32 cellular contexts compared by ENCODE assay signal in the genomic region with DNA sequence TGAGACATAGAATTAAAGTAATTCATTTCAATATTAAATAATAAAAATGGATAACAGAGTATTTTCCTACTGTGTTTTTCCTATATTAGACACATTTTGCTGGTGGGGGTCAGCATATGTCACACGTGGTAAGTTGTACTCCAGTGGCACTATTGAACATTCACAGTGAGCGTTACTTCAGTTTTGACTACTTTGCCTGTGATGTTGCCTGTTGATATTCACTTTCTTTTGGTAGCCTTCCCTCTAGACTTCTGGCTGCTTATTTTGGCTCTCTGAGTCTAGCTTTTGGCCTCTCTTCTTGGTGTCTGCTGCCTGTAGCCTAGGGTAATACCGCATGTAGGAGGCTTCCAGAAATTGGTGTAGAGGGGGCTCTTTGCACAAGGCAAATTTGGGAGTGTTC.
"Had no signal": no experiment of that assay in that cellular context is flagged by ENCODE, and none has a peak within 500 bp of the region (broad histone marks: within the 10 kb centered on the region; RNA-seq: fewer than 3 reads in every experiment).

No MANE protein-coding gene starts in this region.

- H3K27me3 Mint-ChIP-seq: activated CD4-positive, alpha-beta memory T cell treated with anti-CD3 and anti-CD28 coated beads for 36 hours; activated CD4-positive, alpha-beta T cell treated with anti-CD3 and anti-CD28 coated beads, Interleukin-2, amount 10 ng/mL, durations not matched to agents 24 days and 14 days; activated naive CD4-positive, alpha-beta T cell treated with anti-CD3 and anti-CD28 coated beads, Interleukin-2, amount 50 U/mL, for 24 hours; activated naive CD8-positive, alpha-beta T cell treated with anti-CD3 and anti-CD28 coated beads, Interleukin-2, amount 50 U/mL, for 24 hours; naive thymus-derived CD4-positive, alpha-beta T cell; stimulated activated naive B cell treated with anti-CD40 and anti-IgM and Interleukin-4, amounts not matched to agents 10 μg/mL and 1 μg/mL and 100 μg/mL, for 72 hours had no signal

- H3K27me3 ChIP-seq: heart left ventricle, right atrium auricular region, stomach, thyroid gland, upper lobe of left lung, vagina had no signal

- H3K9me3 Mint-ChIP-seq: activated CD4-positive, alpha-beta memory T cell treated with anti-CD3 and anti-CD28 coated beads for 36 hours; activated naive CD4-positive, alpha-beta T cell treated with anti-CD3 and anti-CD28 coated beads, Interleukin-2, amount 50 U/mL, for 24 hours; activated naive CD8-positive, alpha-beta T cell treated with anti-CD3 and anti-CD28 coated beads, Interleukin-2, amount 50 U/mL, for 24 hours; activated T-cell treated with anti-CD3 and anti-CD28 coated beads, Interleukin-2, amount 50 U/mL, for 4 hours; effector memory CD8-positive, alpha-beta T cell; immature natural killer cell; stimulated activated naive B cell treated with anti-CD40 and anti-IgM and Interleukin-4, amounts not matched to agents 10 μg/mL and 1 μg/mL and 100 μg/mL, for 72 hours had no signal

- ATAC-seq: activated CD4-positive, CD25-positive, alpha-beta regulatory T cell treated with anti-CD3 and anti-CD28 coated beads, Interleukin-2, amount 50 U/mL, for 24 hours; activated naive CD8-positive, alpha-beta T cell treated with anti-CD3 and anti-CD28 coated beads, Interleukin-2, amount 50 U/mL, for 24 hours; activated T-cell treated with anti-CD3 and anti-CD28 coated beads, Interleukin-2, amount 50 U/mL, for 4 hours; activated T-helper 17 cell treated with anti-CD3 and anti-CD28 coated beads, Interleukin-2, amount 50 U/mL, for 72 hours; effector memory CD8-positive, alpha-beta T cell; heart left ventricle; left colon; naive thymus-derived CD4-positive, alpha-beta T cell had no signal

- DNase-seq: activated CD4-positive, alpha-beta memory T cell treated with anti-CD3 and anti-CD28 coated beads for 36 hours; activated CD4-positive, alpha-beta T cell treated with anti-CD3 and anti-CD28 coated beads, Interleukin-2, amount 10 ng/mL, durations not matched to agents 24 days and 14 days; activated gamma-delta T cell treated with Interleukin-2 at 50 U/mL for 16 hours; activated naive CD8-positive, alpha-beta T cell treated with anti-CD3 and anti-CD28 coated beads, Interleukin-2, amount 50 U/mL, for 24 hours; activated T-cell treated with anti-CD3 and anti-CD28 coated beads, Interleukin-2, amount 50 U/mL, for 4 hours; amygdala; caudate nucleus; cortex of kidney; effector memory CD8-positive, alpha-beta T cell; foreskin fibroblast; heart left ventricle; hypothalamus; immature natural killer cell; kidney; left colon; midbrain; naive thymus-derived CD4-positive, alpha-beta T cell; stimulated activated CD4-positive, alpha-beta T cell treated with anti-CD3 and anti-CD28 coated beads, Interleukin-15, amount 100 ng/mL, for 24 hours; stimulated activated CD4-positive, alpha-beta T cell treated with anti-CD3 and anti-CD28 coated beads, Interleukin-2, amount 100 ng/mL, for 24 hours; stimulated activated naive B cell treated with anti-CD40 and anti-IgM and Interleukin-4, amounts not matched to agents 10 μg/mL and 1 μg/mL and 100 μg/mL, for 72 hours; stomach; T1000; thyroid gland; upper lobe of left lung; WERI-Rb-1 had no signal

- FAIRE-seq: endothelial cell of umbilical vein, kidney had no signal

- H3K4me3 ChIP-seq: heart left ventricle, right atrium auricular region, smooth muscle cell, stomach, thyroid gland, upper lobe of left lung, vagina had no signal

- H3K9me3 ChIP-seq: heart left ventricle, right atrium auricular region, stomach, thyroid gland, upper lobe of left lung, vagina had no signal

- H3K4me1 Mint-ChIP-seq: activated CD4-positive, alpha-beta T cell treated with anti-CD3 and anti-CD28 coated beads, Interleukin-2, amount 10 ng/mL, durations not matched to agents 24 days and 14 days; activated T-helper 17 cell treated with anti-CD3 and anti-CD28 coated beads, Interleukin-2, amount 50 U/mL, for 72 hours; immature natural killer cell had no signal

- H3K4me3 Mint-ChIP-seq: activated CD4-positive, alpha-beta memory T cell treated with anti-CD3 and anti-CD28 coated beads for 36 hours; activated CD4-positive, alpha-beta T cell treated with anti-CD3 and anti-CD28 coated beads, Interleukin-2, amount 10 ng/mL, durations not matched to agents 24 days and 14 days; activated naive CD4-positive, alpha-beta T cell treated with anti-CD3 and anti-CD28 coated beads, Interleukin-2, amount 50 U/mL, for 24 hours; activated naive CD8-positive, alpha-beta T cell treated with anti-CD3 and anti-CD28 coated beads, Interleukin-2, amount 50 U/mL, for 24 hours; activated T-cell treated with anti-CD3 and anti-CD28 coated beads, Interleukin-2, amount 50 U/mL, for 4 hours; activated T-helper 17 cell treated with anti-CD3 and anti-CD28 coated beads, Interleukin-2, amount 50 U/mL, for 72 hours; effector memory CD8-positive, alpha-beta T cell; immature natural killer cell; naive thymus-derived CD4-positive, alpha-beta T cell; stimulated activated naive B cell treated with anti-CD40 and anti-IgM and Interleukin-4, amounts not matched to agents 10 μg/mL and 1 μg/mL and 100 μg/mL, for 72 hours had no signal

- H3K4me1 ChIP-seq: heart left ventricle, right atrium auricular region, stomach, thyroid gland, upper lobe of left lung, vagina had no signal

- H3K27ac ChIP-seq: heart left ventricle, right atrium auricular region, stomach, thyroid gland, upper lobe of left lung, vagina, WERI-Rb-1 had no signal

- H3K36me3 ChIP-seq: heart left ventricle, right atrium auricular region, stomach, thyroid gland, upper lobe of left lung, vagina, WERI-Rb-1 had no signal

- H3K27ac Mint-ChIP-seq: activated CD4-positive, alpha-beta memory T cell treated with anti-CD3 and anti-CD28 coated beads for 36 hours; activated CD4-positive, alpha-beta T cell treated with anti-CD3 and anti-CD28 coated beads, Interleukin-2, amount 10 ng/mL, durations not matched to agents 24 days and 14 days; activated naive CD4-positive, alpha-beta T cell treated with anti-CD3 and anti-CD28 coated beads, Interleukin-2, amount 50 U/mL, for 24 hours; activated naive CD8-positive, alpha-beta T cell treated with anti-CD3 and anti-CD28 coated beads, Interleukin-2, amount 50 U/mL, for 24 hours; activated T-helper 17 cell treated with anti-CD3 and anti-CD28 coated beads, Interleukin-2, amount 50 U/mL, for 72 hours; effector memory CD8-positive, alpha-beta T cell; immature natural killer cell; naive thymus-derived CD4-positive, alpha-beta T cell; stimulated activated naive B cell treated with anti-CD40 and anti-IgM and Interleukin-4, amounts not matched to agents 10 μg/mL and 1 μg/mL and 100 μg/mL, for 72 hours had no signal

- H3K4me2 ChIP-seq: smooth muscle cell had no signal

- H3K36me3 Mint-ChIP-seq: activated CD4-positive, alpha-beta memory T cell treated with anti-CD3 and anti-CD28 coated beads for 36 hours; activated naive CD4-positive, alpha-beta T cell treated with anti-CD3 and anti-CD28 coated beads, Interleukin-2, amount 50 U/mL, for 24 hours; stimulated activated naive B cell treated with anti-CD40 and anti-IgM and Interleukin-4, amounts not matched to agents 10 μg/mL and 1 μg/mL and 100 μg/mL, for 72 hours had no signal
